9 cellular contexts compared by ENCODE assay signal in genomic region chr2:233250985-233251305, GRCh38. TPM values are rescaled to one million over a fixed set of nuclear protein-coding genes. Genes with fewer than 3 reads are reported as not detected.
A peak's percentile ranks its signal among the peaks of the same experiment; 100 is the strongest.
DNase-seq lines count a peak whose midpoint lies in the region; ATAC-seq and TF ChIP-seq lines count a peak whose summit lies in the region.
"Had no signal": no experiment of that assay in that cellular context is flagged by ENCODE, and none has a peak within 500 bp of the region (broad histone marks: within the 10 kb centered on the region; RNA-seq: fewer than 3 reads in every experiment).

No MANE protein-coding gene starts in this region.

- peak overlapping the region; percentile 76 for H3K4me3 ChIP-seq in thymus (ENCODE audit: low read length)

- no peaks in the 10 kb centered on the region for H3K27me3 ChIP-seq in thymus (ENCODE audit: control insufficient read depth, insufficient read depth)

- peak overlapping the region; percentile 98 for H3K27ac Mint-ChIP-seq in activated CD8-positive, alpha-beta memory T cell treated with anti-CD3 and anti-CD28 coated beads, Interleukin-2, amount 10 ng/mL, durations not matched to agents 7 days and 5 days
- no peak overlapping the region for H3K27ac Mint-ChIP-seq in glutamatergic neuron (ENCODE audit: unreplicated experiment)

- H3K4me1 ChIP-seq in thymus (ENCODE audit: control insufficient read depth, insufficient read depth, low read length) = peaks cover 5% of the 10 kb centered on the region

- H3K27me3 Mint-ChIP-seq in activated CD8-positive, alpha-beta memory T cell treated with anti-CD3 and anti-CD28 coated beads, Interleukin-2, amount 10 ng/mL, durations not matched to agents 7 days and 5 days = no peaks in the 10 kb centered on the region
- no peaks in the 10 kb centered on the region for H3K27me3 Mint-ChIP-seq in glutamatergic neuron (ENCODE audit: unreplicated experiment)

- no peaks in the 10 kb centered on the region for H3K9me3 Mint-ChIP-seq in activated CD8-positive, alpha-beta memory T cell treated with anti-CD3 and anti-CD28 coated beads, Interleukin-2, amount 10 ng/mL, durations not matched to agents 7 days and 5 days (ENCODE audit: low read depth)
- peaks cover 2% of the 10 kb centered on the region for H3K9me3 Mint-ChIP-seq in glutamatergic neuron (ENCODE audit: unreplicated experiment)

- WGBS in thymus = 63% methylated on average over 1 of the region's 1 CpG

- H3K4me3 Mint-ChIP-seq in activated CD8-positive, alpha-beta memory T cell treated with anti-CD3 and anti-CD28 coated beads, Interleukin-2, amount 10 ng/mL, durations not matched to agents 7 days and 5 days = peak overlapping the region; percentile 92
- H3K4me3 Mint-ChIP-seq in glutamatergic neuron (ENCODE audit: unreplicated experiment) = peak overlapping the region; percentile 83

- peak overlapping the region; percentile 81 for H3K27ac ChIP-seq in RWPE1
- H3K27ac ChIP-seq in thymus (ENCODE audit: low read depth) = peak overlapping the region; percentile 91

- H3K36me3 Mint-ChIP-seq in activated CD8-positive, alpha-beta memory T cell treated with anti-CD3 and anti-CD28 coated beads, Interleukin-2, amount 10 ng/mL, durations not matched to agents 7 days and 5 days = peaks cover 23% of the 10 kb centered on the region
- H3K36me3 Mint-ChIP-seq in glutamatergic neuron (ENCODE audit: unreplicated experiment) = no peaks in the 10 kb centered on the region

- TF ChIP-seq CTCF in RWPE1 (conservative IDR thresholded peaks at IDR 0.05; ENCODE audit: low read depth) (no peak), glutamatergic neuron (IDR thresholded peaks at IDR 0.05; ENCODE audit: partially characterized antibody, unreplicated experiment) (no peak)

- ATAC-seq in activated CD8-positive, alpha-beta memory T cell treated with anti-CD3 and anti-CD28 coated beads, Interleukin-2, amount 10 ng/mL, durations not matched to agents 7 days and 5 days = peak; percentile 6

- CTCF ChIA-PET in activated CD8-positive, alpha-beta memory T cell treated with anti-CD3 and anti-CD28 coated beads, Interleukin-2, amount 10 ng/mL, durations not matched to agents 7 days and 5 days (lab: Charles Lee) = interaction anchor here (0.7 to 7.1 kb wide), 30 partner anchors 10 to 441 kb away, joined by 3 to 93 read pairs (median 6); partner anchors contain the start of gene INPP5D
- CTCF ChIA-PET in RWPE1 (lab: Yijun Ruan, JAX) = interaction anchor here (0.6 to 1.6 kb wide), 16 partner anchors 8 to 552 kb away, joined by 3 to 6 read pairs (median 3); partner anchors contain the start of gene INPP5D

- H3K9me3 ChIP-seq in thymus (ENCODE audit: control insufficient read depth) = no peaks in the 10 kb centered on the region

- no peaks in the 10 kb centered on the region for H3K36me3 ChIP-seq in thymus (ENCODE audit: control insufficient read depth, insufficient read depth)

- H3K4me1 Mint-ChIP-seq in activated CD8-positive, alpha-beta memory T cell treated with anti-CD3 and anti-CD28 coated beads, Interleukin-2, amount 10 ng/mL, durations not matched to agents 7 days and 5 days = peaks cover 67% of the 10 kb centered on the region
- H3K4me1 Mint-ChIP-seq in glutamatergic neuron (ENCODE audit: low read depth, unreplicated experiment) = peaks cover 3% of the 10 kb centered on the region

- POLR2A ChIA-PET in RWPE1 (lab: Yijun Ruan, JAX; ENCODE audit: low non-redundant PET) = no interaction called here

- DNase-seq in activated CD8-positive, alpha-beta memory T cell treated with anti-CD3 and anti-CD28 coated beads, Interleukin-2, amount 10 ng/mL, durations not matched to agents 7 days and 5 days = no peak
- DNase-seq in activated CD8-positive, alpha-beta memory T cell treated with anti-CD3 and anti-CD28 coated beads for 24 hours = no peak
- DNase-seq in RWPE1 (ENCODE audit: low spot score) (no peak), glutamatergic neuron (no peak), NCI-H2171 treated with DMSO at 0.1 percent for 48 hours (lab: John Stamatoyannopoulos, UW) (no peak), NCI-H1105 treated with DMSO at 0.1 percent for 48 hours (lab: John Stamatoyannopoulos, UW) (no peak), COR-L47 (lab: John Stamatoyannopoulos, UW) (no peak)

RNA-seq across cellular contexts. Expression of gene ATG16L1, which starts 0.5 kb away (rescaled TPM):
- 10 to 100 TPM; 62.8 to 63.8 TPM for total RNA-seq in activated CD8-positive, alpha-beta memory T cell treated with anti-CD3 and anti-CD28 coated beads, Interleukin-2, amount 10 ng/mL, durations not matched to agents 7 days and 5 days
- 29.3 TPM for total RNA-seq in glutamatergic neuron (ENCODE audit: unreplicated experiment)
- 27.6 TPM for polyA plus RNA-seq in thymus

RNA-seq across cellular contexts. Expression of gene SAG, which starts 56.7 kb away (rescaled TPM):
- under 1 TPM; 0.09 to 0.23 TPM for total RNA-seq in activated CD8-positive, alpha-beta memory T cell treated with anti-CD3 and anti-CD28 coated beads, Interleukin-2, amount 10 ng/mL, durations not matched to agents 7 days and 5 days
- not detected for total RNA-seq in glutamatergic neuron (ENCODE audit: unreplicated experiment)
- 0.32 TPM for polyA plus RNA-seq in thymus
- total RNA-seq: Daoy had no signal
